In genomic region chr1:157319567-157319966, GRCh38 we compare ENCODE assay signal across 24 cellular contexts.
"Had no signal": no experiment of that assay in that cellular context is flagged by ENCODE, and none has a peak within 500 bp of the region (broad histone marks: within the 10 kb centered on the region; RNA-seq: fewer than 3 reads in every experiment).

No MANE protein-coding gene starts in this region.

- H3K4me1 Mint-ChIP-seq: IgD-negative memory B cell, T-cell had no signal

- H3K9me2 ChIP-seq: SK-N-SH had no signal

- ATAC-seq: Panc1, PC-3, T-cell had no signal

- H3K27ac Mint-ChIP-seq: IgD-negative memory B cell, T-cell had no signal

- H3K27ac ChIP-seq: HL-60, RWPE1 had no signal

- H3K4me2 ChIP-seq: SK-N-SH had no signal

- H3K4me3 Mint-ChIP-seq: IgD-negative memory B cell, T-cell had no signal

- H3K9ac ChIP-seq: SK-N-SH had no signal

- DNase-seq: KBM-7, MV-4-11, NCI-H1048, NCI-H1105, NCI-H1436 treated with DMSO at 0.1 percent for 48 hours, NCI-H1694, NCI-H187 treated with DMSO at 0.1 percent for 48 hours, NCI-H2081, NCI-H2171, NCI-H226, NCI-H446, NCI-H510A, NCI-H524 treated with DMSO at 0.1 percent for 48 hours, NCI-H69, NCI-H774, PC-3, SHP77, SK-N-SH, SW 1271, T-cell had no signal
